In the genomic region with DNA sequence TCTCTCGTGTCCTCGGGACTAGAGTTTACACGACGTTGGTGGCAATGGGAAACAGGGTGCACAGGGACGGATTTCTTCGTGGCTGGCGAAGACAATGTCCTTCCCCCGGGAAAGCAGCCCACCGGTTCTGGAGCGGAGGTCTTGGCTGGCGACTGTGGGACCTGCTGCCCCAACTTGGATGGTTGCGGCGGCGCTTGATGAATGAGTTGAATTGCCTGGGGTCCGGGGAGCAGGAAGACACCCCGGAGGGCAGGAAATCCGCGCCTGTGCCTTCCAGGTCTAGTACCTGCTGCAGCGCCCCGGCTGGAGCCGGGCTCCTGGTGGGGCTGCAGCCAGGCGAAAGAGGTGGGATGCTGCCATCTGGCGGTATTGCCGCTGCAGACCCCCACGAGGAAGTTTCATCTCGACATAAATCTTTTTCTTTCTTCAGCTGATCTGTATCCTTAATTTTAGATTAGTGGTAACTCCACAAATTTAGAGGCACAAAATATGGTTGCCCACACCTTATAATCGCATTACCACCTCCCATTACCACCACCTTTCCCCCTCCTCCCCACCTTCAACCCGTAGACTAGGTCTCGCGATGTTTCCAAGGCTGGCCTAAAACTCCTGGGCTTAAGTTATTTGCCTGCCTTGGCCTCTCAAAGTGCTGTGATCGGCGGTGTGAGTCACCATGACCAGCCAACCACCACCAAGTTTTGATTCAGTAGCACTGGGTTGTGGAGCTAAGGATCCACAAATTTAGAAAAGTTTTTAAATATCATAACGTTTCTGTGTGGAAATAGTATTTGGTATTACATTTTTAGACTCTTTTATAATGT, we compare ENCODE assay signal across 8 cellular contexts.
DNase-seq lines count a peak whose midpoint lies in the region; ATAC-seq and TF ChIP-seq lines count a peak whose summit lies in the region.
"Not testable (repeated sequence)": the region's sequence is repeated elsewhere in the genome, so short reads cannot be mapped to it uniquely, and the experiment has no call there.

No MANE protein-coding gene starts in this region.

- H3K9me3 Mint-ChIP-seq in activated naive CD8-positive, alpha-beta T cell treated with anti-CD3 and anti-CD28 coated beads, Interleukin-2, amount 10 ng/mL, durations not matched to agents 7 days and 5 days: peaks cover 28% of the 10 kb centered on the region
- H3K9me3 Mint-ChIP-seq in immature natural killer cell: peaks cover 41 to 69% (median 59%) of the 10 kb centered on the region in 6 donors

- H3K27ac Mint-ChIP-seq in activated naive CD8-positive, alpha-beta T cell treated with anti-CD3 and anti-CD28 coated beads, Interleukin-2, amount 10 ng/mL, durations not matched to agents 7 days and 5 days; immature natural killer cell: not testable (repeated sequence)

- not testable (repeated sequence) for H3K27me3 Mint-ChIP-seq in activated naive CD8-positive, alpha-beta T cell treated with anti-CD3 and anti-CD28 coated beads, Interleukin-2, amount 10 ng/mL, durations not matched to agents 7 days and 5 days; immature natural killer cell (ENCODE audit: low read depth in 3 of 3)

- peaks cover 15% of the 10 kb centered on the region for H3K36me3 Mint-ChIP-seq in activated naive CD8-positive, alpha-beta T cell treated with anti-CD3 and anti-CD28 coated beads, Interleukin-2, amount 10 ng/mL, durations not matched to agents 7 days and 5 days
- not testable (repeated sequence) for H3K36me3 Mint-ChIP-seq in immature natural killer cell

- TF ChIP-seq CTCF in BE2C (IDR thresholded peaks at IDR 0.05; ENCODE audit: low read depth, low read length) (peak; percentile 57), HEK293 (tag by site-specific recombination; IDR thresholded peaks at IDR 0.05) (peak; percentile 42), RWPE2 (IDR thresholded peaks at IDR 0.05; ENCODE audit: poor library complexity, severe bottlenecking) (peak; percentile 59)

- peak overlapping the region; percentile 54 for H3K4me3 Mint-ChIP-seq in activated naive CD8-positive, alpha-beta T cell treated with anti-CD3 and anti-CD28 coated beads, Interleukin-2, amount 10 ng/mL, durations not matched to agents 7 days and 5 days
- H3K4me3 Mint-ChIP-seq in immature natural killer cell: not testable (repeated sequence)

- not testable (repeated sequence) for H3K27ac ChIP-seq in HEK293 (ENCODE audit: extremely low read depth, low read depth, low read length); RWPE2 (ENCODE audit: poor library complexity, severe bottlenecking)

- H3K27me3 ChIP-seq in BE2C; RWPE2 (ENCODE audit: insufficient read depth, poor library complexity, severe bottlenecking): not testable (repeated sequence)

- not testable (repeated sequence) for H3K9me3 ChIP-seq in BE2C; HEK293 (ENCODE audit: control insufficient read depth, insufficient read depth, low read depth, low read length); RWPE2 (ENCODE audit: severe bottlenecking)

- DNase-seq in BE2C (peak; percentile 66), NCI-H1930 (lab: John Stamatoyannopoulos, UW) (peak; percentile 37 to 56), RWPE2 (ENCODE audit: low spot score) (peak; percentile 88), immature natural killer cell (peak in 2 of 3 donors; percentile 7 to 19)
- peak; percentile 42 to 43 for DNase-seq in activated CD4-positive, alpha-beta T cell treated with anti-CD3 and anti-CD28 coated beads, Interleukin-2, amount 50 U/mL, for 4 hours
- peak; percentile 78 for DNase-seq in activated naive CD8-positive, alpha-beta T cell treated with anti-CD3 and anti-CD28 coated beads, Interleukin-2, amount 10 ng/mL, durations not matched to agents 7 days and 5 days
- DNase-seq in stimulated activated CD8-positive, alpha-beta memory T cell treated with anti-CD3 and anti-CD28 coated beads, Interleukin-4, amount 100 ng/mL, for 48 hours: peak; percentile 66

- ATAC-seq in RWPE2 (ENCODE audit: low read depth): peak; percentile 79
- not testable (repeated sequence) for ATAC-seq in activated naive CD8-positive, alpha-beta T cell treated with anti-CD3 and anti-CD28 coated beads, Interleukin-2, amount 10 ng/mL, durations not matched to agents 7 days and 5 days (ENCODE audit: low read depth)

- not testable (repeated sequence) for H3K36me3 ChIP-seq in BE2C; HEK293 (ENCODE audit: control insufficient read depth in 2 of 2, insufficient read depth in 1 of 2, low read length in 2 of 2); RWPE2 (ENCODE audit: low read depth)

- H3K4me3 ChIP-seq in BE2C (ENCODE audit: low read depth, low read length); HEK293 (ENCODE audit: low read depth, low read length); RWPE2 (ENCODE audit: severe bottlenecking): not testable (repeated sequence)

- not testable (repeated sequence) for H3K4me1 ChIP-seq in BE2C; HEK293 (ENCODE audit: control insufficient read depth, insufficient read depth, low read length); RWPE2 (ENCODE audit: insufficient read depth, poor library complexity, severe bottlenecking)

- POLR2A ChIA-PET in HEK293 (lab: Yijun Ruan, JAX); activated naive CD8-positive, alpha-beta T cell treated with anti-CD3 and anti-CD28 coated beads, Interleukin-2, amount 10 ng/mL, durations not matched to agents 7 days and 5 days (lab: Charles Lee): not testable (repeated sequence)

- CTCF ChIA-PET in HEK293 (lab: Yijun Ruan, JAX): interaction anchor here (0.8 kb wide), 1 partner anchor 1025 kb away, joined by 4 read pairs; no protein-coding TSS in a partner anchor

- H3K4me1 Mint-ChIP-seq in activated naive CD8-positive, alpha-beta T cell treated with anti-CD3 and anti-CD28 coated beads, Interleukin-2, amount 10 ng/mL, durations not matched to agents 7 days and 5 days: peaks cover 11% of the 10 kb centered on the region
- H3K4me1 Mint-ChIP-seq in immature natural killer cell: not testable (repeated sequence)

TF ChIP-seq in HEK293, 187 proteins besides CTCF, POLR2A, EP300 and RAD21:
- TF ChIP-seq GLIS1 (tag by site-specific recombination; IDR thresholded peaks at IDR 0.05): peak; percentile 13; the same call in 1 of the 2 replicates
- TF ChIP-seq ZNF654 (tag by site-specific recombination; IDR thresholded peaks at IDR 0.05; ENCODE audit: low read depth): peak; percentile 67

Comparison
In these comparisons a context has a peak if more than half of its experiments do, and no peak if none do; other contexts are left out.
1. DNase-seq: peak in every context shown above with its lines; median percentile 88 in RWPE2; 78 in activated naive CD8-positive, alpha-beta T cell treated with anti-CD3 and anti-CD28 coated beads, Interleukin-2, amount 10 ng/mL, durations not matched to agents 7 days and 5 days; 66 in BE2C; 66 in stimulated activated CD8-positive, alpha-beta memory T cell treated with anti-CD3 and anti-CD28 coated beads, Interleukin-4, amount 100 ng/mL, for 48 hours; 46 in NCI-H1930; 42 in activated CD4-positive, alpha-beta T cell treated with anti-CD3 and anti-CD28 coated beads, Interleukin-2, amount 50 U/mL, for 4 hours; 13 in immature natural killer cell.